Comparison of ENCODE assay signal across 8 cellular contexts in genomic region chr1:15975358-15975804, GRCh38. TPM values are rescaled to one million over a fixed set of nuclear protein-coding genes. Genes with fewer than 3 reads are reported as not detected.
A peak's percentile ranks its signal among the peaks of the same experiment; 100 is the strongest.
DNase-seq lines count a peak whose midpoint lies in the region; ATAC-seq lines count a peak whose summit lies in the region.

No MANE protein-coding gene starts in this region.

- H3K36me3 Mint-ChIP-seq in CD8-positive, alpha-beta memory T cell: peaks cover 9 to 31% (median 14%) of the 10 kb centered on the region in 3 donors
- peaks cover 19% of the 10 kb centered on the region for H3K36me3 Mint-ChIP-seq in activated naive CD8-positive, alpha-beta T cell treated with anti-CD3 and anti-CD28 coated beads, Interleukin-2, amount 10 ng/mL, durations not matched to agents 7 days and 5 days

- H3K27me3 Mint-ChIP-seq in CD8-positive, alpha-beta memory T cell: no peaks in the 10 kb centered on the region
- H3K27me3 Mint-ChIP-seq in activated naive CD8-positive, alpha-beta T cell treated with anti-CD3 and anti-CD28 coated beads, Interleukin-2, amount 10 ng/mL, durations not matched to agents 7 days and 5 days: no peaks in the 10 kb centered on the region

- peaks cover 28 to 54% (median 41%) of the 10 kb centered on the region in 3 donors for H3K4me1 Mint-ChIP-seq in CD8-positive, alpha-beta memory T cell
- peaks cover 20% of the 10 kb centered on the region for H3K4me1 Mint-ChIP-seq in activated naive CD8-positive, alpha-beta T cell treated with anti-CD3 and anti-CD28 coated beads, Interleukin-2, amount 10 ng/mL, durations not matched to agents 7 days and 5 days

- peak overlapping the region; percentile 74 for H3K27ac ChIP-seq in CD8-positive, alpha-beta memory T cell (ENCODE audit: low read depth, low read length)
- H3K27ac ChIP-seq in SJSA1: peak overlapping the region; percentile 67
- no peak overlapping the region for H3K27ac ChIP-seq in right cardiac atrium (ENCODE audit: low read length)

- CTCF ChIA-PET in CD8-positive, alpha-beta memory T cell (lab: Charles Lee): interaction anchor here (1.0 to 1.7 kb wide), 7 partner anchors 11 to 160 kb away, joined by 3 to 6 read pairs (median 4); no protein-coding TSS in a partner anchor

- H3K36me3 ChIP-seq in CD8-positive, alpha-beta memory T cell (ENCODE audit: insufficient read depth, low read length): peaks cover 11% of the 10 kb centered on the region
- peaks cover 30% of the 10 kb centered on the region for H3K36me3 ChIP-seq in SJSA1

- no peaks in the 10 kb centered on the region for H3K9me3 ChIP-seq in CD8-positive, alpha-beta memory T cell (ENCODE audit: low read length)
- H3K9me3 ChIP-seq in SJSA1 (replicated peaks) (0 out of 2 replicates have a peak, but pooled peaks cover 3% of the 10 kb centered on the region), right cardiac atrium (ENCODE audit: control insufficient read depth, low read length) (no peaks in the 10 kb centered on the region)

- peaks cover 21% of the 10 kb centered on the region for H3K4me1 ChIP-seq in CD8-positive, alpha-beta memory T cell (ENCODE audit: insufficient read depth, low read length)
- H3K4me1 ChIP-seq in SJSA1 (replicated peaks): peaks cover 10% of the 10 kb centered on the region
- peaks cover 4% of the 10 kb centered on the region for H3K4me1 ChIP-seq in right cardiac atrium (ENCODE audit: control insufficient read depth, insufficient read depth, low read length)

- H3K9me3 Mint-ChIP-seq in CD8-positive, alpha-beta memory T cell: no peaks in the 10 kb centered on the region
- no peaks in the 10 kb centered on the region for H3K9me3 Mint-ChIP-seq in activated naive CD8-positive, alpha-beta T cell treated with anti-CD3 and anti-CD28 coated beads, Interleukin-2, amount 10 ng/mL, durations not matched to agents 7 days and 5 days

- peak overlapping the region; percentile 86 for H3K4me3 ChIP-seq in CD8-positive, alpha-beta memory T cell (ENCODE audit: low read length)
- H3K4me3 ChIP-seq in SJSA1: peak overlapping the region; percentile 71
- peak overlapping the region; percentile 95 for H3K4me3 ChIP-seq in right cardiac atrium (ENCODE audit: low read length)

- peak overlapping the region; percentile 75 to 96 (median 91) for H3K27ac Mint-ChIP-seq in CD8-positive, alpha-beta memory T cell
- H3K27ac Mint-ChIP-seq in activated naive CD8-positive, alpha-beta T cell treated with anti-CD3 and anti-CD28 coated beads, Interleukin-2, amount 10 ng/mL, durations not matched to agents 7 days and 5 days: peak overlapping the region; percentile 67

- H3K4me3 Mint-ChIP-seq in CD8-positive, alpha-beta memory T cell: peak overlapping the region; percentile 87 to 97 (median 89)
- H3K4me3 Mint-ChIP-seq in activated naive CD8-positive, alpha-beta T cell treated with anti-CD3 and anti-CD28 coated beads, Interleukin-2, amount 10 ng/mL, durations not matched to agents 7 days and 5 days: peak overlapping the region; percentile 92

- peak in 3 of 5 donors; percentile 73 to 82 (median 77) for DNase-seq in CD8-positive, alpha-beta memory T cell
- DNase-seq in SJSA1 (ENCODE audit: low read depth in 1 of 2, low spot score in 2 of 2) (peak; percentile 61 to 73), right cardiac atrium (peak; percentile 65 to 85 (median 83)), retina (peak; percentile 65), A172 (ENCODE audit: low spot score) (no peak)
- peak; percentile 83 for DNase-seq in activated naive CD8-positive, alpha-beta T cell treated with anti-CD3 and anti-CD28 coated beads, Interleukin-2, amount 10 ng/mL, durations not matched to agents 7 days and 5 days

- WGBS in right cardiac atrium: under 1% methylated on average over 47 of the region's 47 CpGs

- no peaks in the 10 kb centered on the region for H3K27me3 ChIP-seq in CD8-positive, alpha-beta memory T cell (ENCODE audit: insufficient read depth, low read length, poor library complexity, severe bottlenecking)
- H3K27me3 ChIP-seq in SJSA1 (replicated peaks) (no peaks in the 10 kb centered on the region; the same call in 1 of the 2 replicates), right cardiac atrium (ENCODE audit: control insufficient read depth, insufficient read depth) (no peaks in the 10 kb centered on the region)

- peak; percentile 46 for ATAC-seq in GM19395 (IDR thresholded peaks at IDR 0.05; ENCODE audit: unreplicated experiment)
- peak; percentile 66 for ATAC-seq in HG03521 (IDR thresholded peaks at IDR 0.05; ENCODE audit: unreplicated experiment)
- peak; percentile 74 for ATAC-seq in activated naive CD8-positive, alpha-beta T cell treated with anti-CD3 and anti-CD28 coated beads, Interleukin-2, amount 10 ng/mL, durations not matched to agents 7 days and 5 days (ENCODE audit: low read depth)
- peak; percentile 78 to 92 for ATAC-seq in right cardiac atrium

- intact Hi-C loops in right cardiac atrium (cut with DNase I): no loop called here

- POLR2A ChIA-PET in CD8-positive, alpha-beta memory T cell (lab: Charles Lee): interaction anchor here (1.0 to 1.7 kb wide), 3 partner anchors 16 to 141 kb away, joined by 3 to 6 read pairs (median 5); partner anchors contain the start of gene SPEN
- POLR2A ChIA-PET in activated naive CD8-positive, alpha-beta T cell treated with anti-CD3 and anti-CD28 coated beads, Interleukin-2, amount 10 ng/mL, durations not matched to agents 7 days and 5 days (lab: Charles Lee): interaction anchor here (1.0 to 2.2 kb wide), 6 partner anchors 9 to 139 kb away, joined by 3 to 13 read pairs (median 5); partner anchors contain the start of gene SPEN

RNA-seq across cellular contexts. Expression of gene ZBTB17, which starts 0.5 kb away (rescaled TPM):
- 10 to 100 TPM; 49.9 to 51.5 TPM for total RNA-seq in CD8-positive, alpha-beta memory T cell
- polyA plus RNA-seq in CD8-positive, alpha-beta memory T cell: 24.7 TPM
- total RNA-seq in SJSA1 (2014; rRNA removed; shearing (Covaris generic)): 26.6 and 33.6 TPM in 2 replicates
- total RNA-seq in activated naive CD8-positive, alpha-beta T cell treated with anti-CD3 and anti-CD28 coated beads, Interleukin-2, amount 10 ng/mL, durations not matched to agents 7 days and 5 days: 10 to 100 TPM; 46.4 to 47.6 TPM
- 10 to 100 TPM; 22.8 to 27.0 (median 24.0) TPM for total RNA-seq in right cardiac atrium
- 22.1 TPM for polyA plus RNA-seq in right cardiac atrium
- total RNA-seq in A172 (2014; rRNA removed; shearing (Covaris generic)): 23.8 and 25.1 TPM in 2 replicates

RNA-seq across cellular contexts. Expression of gene SRARP, which starts 28.7 kb away (rescaled TPM):
- total RNA-seq in CD8-positive, alpha-beta memory T cell: not detected
- polyA plus RNA-seq in CD8-positive, alpha-beta memory T cell: not detected
- total RNA-seq in SJSA1 (2014; rRNA removed; shearing (Covaris generic)): not detected in 2 replicates
- not detected for total RNA-seq in activated naive CD8-positive, alpha-beta T cell treated with anti-CD3 and anti-CD28 coated beads, Interleukin-2, amount 10 ng/mL, durations not matched to agents 7 days and 5 days
- under 1 TPM in 3 of 4 donors, not detected in 1; 0.09 to 0.37 (median 0.14) TPM for total RNA-seq in right cardiac atrium
- 0.77 TPM for polyA plus RNA-seq in right cardiac atrium
- total RNA-seq in A172 (2014; rRNA removed; shearing (Covaris generic)): not detected in 2 replicates

RNA-seq across cellular contexts. Expression of gene HSPB7, which starts 42.5 kb away (rescaled TPM):
- total RNA-seq in CD8-positive, alpha-beta memory T cell: not detected
- not detected for polyA plus RNA-seq in CD8-positive, alpha-beta memory T cell
- not detected in 2 replicates for total RNA-seq in SJSA1 (2014; rRNA removed; shearing (Covaris generic))
- total RNA-seq in activated naive CD8-positive, alpha-beta T cell treated with anti-CD3 and anti-CD28 coated beads, Interleukin-2, amount 10 ng/mL, durations not matched to agents 7 days and 5 days: not detected
- 1,000 to 10,000 TPM; 2,213 to 3,018 (median 2,419) TPM for total RNA-seq in right cardiac atrium
- polyA plus RNA-seq in right cardiac atrium: 3,985 TPM
- not detected in 2 replicates for total RNA-seq in A172 (2014; rRNA removed; shearing (Covaris generic))

RNA-seq across cellular contexts. Expression of gene CLCNKA, which starts 46.5 kb away (rescaled TPM):
- total RNA-seq in CD8-positive, alpha-beta memory T cell: not detected
- not detected for polyA plus RNA-seq in CD8-positive, alpha-beta memory T cell
- total RNA-seq in SJSA1 (2014; rRNA removed; shearing (Covaris generic)): not detected in 2 replicates
- total RNA-seq in activated naive CD8-positive, alpha-beta T cell treated with anti-CD3 and anti-CD28 coated beads, Interleukin-2, amount 10 ng/mL, durations not matched to agents 7 days and 5 days: not detected
- under 1 TPM; 0.31 to 0.93 (median 0.64) TPM for total RNA-seq in right cardiac atrium
- 0.52 TPM for polyA plus RNA-seq in right cardiac atrium
- not detected in 2 replicates for total RNA-seq in A172 (2014; rRNA removed; shearing (Covaris generic))

Comparison
In these comparisons a context has a peak if more than half of its experiments do, and no peak if none do; other contexts are left out.
1. RNA of gene HSPB7, which starts 42.5 kb away (total RNA-seq): 2,213 to 3,018 TPM in right cardiac atrium; not detected in CD8-positive, alpha-beta memory T cell, not detected in SJSA1, not detected in activated naive CD8-positive, alpha-beta T cell treated with anti-CD3 and anti-CD28 coated beads, Interleukin-2, amount 10 ng/mL, durations not matched to agents 7 days and 5 days and not detected in A172; every median in the first group is over 1,000 times any median in the second.
2. Peak in every context shown above with its lines, with median percentiles within 50 percentile points of each other: H3K4me3 ChIP-seq and ATAC-seq.